ENCODE assay signal across 2 cellular contexts in genomic region chr5:36047375-36048160, GRCh38.
TF ChIP-seq lines count a peak whose summit lies in the region.

No MANE protein-coding gene starts in this region.

TF ChIP-seq in H1, 55 proteins besides CTCF, POLR2A, EP300 and RAD21 (continued from another document):
- TF ChIP-seq MAFK (IDR thresholded peaks at IDR 0.05; ENCODE audit: low read depth, low read length) (peak; percentile 30; the same call in 1 of the 2 replicates), RFX5 (IDR thresholded peaks at IDR 0.05; ENCODE audit: borderline replicate concordance, low read depth, low read length) (no peak), CTBP2 (IDR thresholded peaks at IDR 0.05; ENCODE audit: borderline replicate concordance, insufficient read depth, insufficient read length, low read length) (no peak), BACH1 (IDR thresholded peaks at IDR 0.05; ENCODE audit: low read length) (no peak)

TF ChIP-seq in WTC11, 78 proteins besides CTCF, POLR2A, EP300 and RAD21:
- TF ChIP-seq, protein P1, sequence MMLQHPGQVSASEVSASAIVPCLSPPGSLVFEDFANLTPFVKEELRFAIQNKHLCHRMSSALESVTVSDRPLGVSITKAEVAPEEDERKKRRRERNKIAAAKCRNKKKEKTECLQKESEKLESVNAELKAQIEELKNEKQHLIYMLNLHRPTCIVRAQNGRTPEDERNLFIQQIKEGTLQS (CRISPR knock-in tag; conservative IDR thresholded peaks at IDR 0.05): no peak
- TF ChIP-seq ZNF396 (CRISPR knock-in tag; IDR thresholded peaks at IDR 0.05; ENCODE audit: borderline replicate concordance): no peak
- no peak for TF ChIP-seq ZNF423 (CRISPR knock-in tag; IDR thresholded peaks at IDR 0.05)
- no peak for TF ChIP-seq E2F5 (CRISPR knock-in tag; IDR thresholded peaks at IDR 0.05)
- TF ChIP-seq OVOL2 (CRISPR knock-in tag; IDR thresholded peaks at IDR 0.05; ENCODE audit: borderline replicate concordance): no peak
- no peak for TF ChIP-seq ZNF263 (CRISPR knock-in tag; IDR thresholded peaks at IDR 0.05; ENCODE audit: low read depth)
- TF ChIP-seq ZNF671 (CRISPR knock-in tag; IDR thresholded peaks at IDR 0.05): no peak
- TF ChIP-seq MLX (CRISPR knock-in tag; IDR thresholded peaks at IDR 0.05): no peak
- TF ChIP-seq, protein P2, sequence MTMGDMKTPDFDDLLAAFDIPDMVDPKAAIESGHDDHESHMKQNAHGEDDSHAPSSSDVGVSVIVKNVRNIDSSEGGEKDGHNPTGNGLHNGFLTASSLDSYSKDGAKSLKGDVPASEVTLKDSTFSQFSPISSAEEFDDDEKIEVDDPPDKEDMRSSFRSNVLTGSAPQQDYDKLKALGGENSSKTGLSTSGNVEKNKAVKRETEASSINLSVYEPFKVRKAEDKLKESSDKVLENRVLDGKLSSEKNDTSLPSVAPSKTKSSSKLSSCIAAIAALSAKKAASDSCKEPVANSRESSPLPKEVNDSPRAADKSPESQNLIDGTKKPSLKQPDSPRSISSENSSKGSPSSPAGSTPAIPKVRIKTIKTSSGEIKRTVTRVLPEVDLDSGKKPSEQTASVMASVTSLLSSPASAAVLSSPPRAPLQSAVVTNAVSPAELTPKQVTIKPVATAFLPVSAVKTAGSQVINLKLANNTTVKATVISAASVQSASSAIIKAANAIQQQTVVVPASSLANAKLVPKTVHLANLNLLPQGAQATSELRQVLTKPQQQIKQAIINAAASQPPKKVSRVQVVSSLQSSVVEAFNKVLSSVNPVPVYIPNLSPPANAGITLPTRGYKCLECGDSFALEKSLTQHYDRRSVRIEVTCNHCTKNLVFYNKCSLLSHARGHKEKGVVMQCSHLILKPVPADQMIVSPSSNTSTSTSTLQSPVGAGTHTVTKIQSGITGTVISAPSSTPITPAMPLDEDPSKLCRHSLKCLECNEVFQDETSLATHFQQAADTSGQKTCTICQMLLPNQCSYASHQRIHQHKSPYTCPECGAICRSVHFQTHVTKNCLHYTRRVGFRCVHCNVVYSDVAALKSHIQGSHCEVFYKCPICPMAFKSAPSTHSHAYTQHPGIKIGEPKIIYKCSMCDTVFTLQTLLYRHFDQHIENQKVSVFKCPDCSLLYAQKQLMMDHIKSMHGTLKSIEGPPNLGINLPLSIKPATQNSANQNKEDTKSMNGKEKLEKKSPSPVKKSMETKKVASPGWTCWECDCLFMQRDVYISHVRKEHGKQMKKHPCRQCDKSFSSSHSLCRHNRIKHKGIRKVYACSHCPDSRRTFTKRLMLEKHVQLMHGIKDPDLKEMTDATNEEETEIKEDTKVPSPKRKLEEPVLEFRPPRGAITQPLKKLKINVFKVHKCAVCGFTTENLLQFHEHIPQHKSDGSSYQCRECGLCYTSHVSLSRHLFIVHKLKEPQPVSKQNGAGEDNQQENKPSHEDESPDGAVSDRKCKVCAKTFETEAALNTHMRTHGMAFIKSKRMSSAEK (CRISPR knock-in tag; IDR thresholded peaks at IDR 0.05; ENCODE audit: borderline replicate concordance): no peak
- no peak for TF ChIP-seq FOXK1 (CRISPR knock-in tag; IDR thresholded peaks at IDR 0.05)
- TF ChIP-seq PRRX2 (CRISPR knock-in tag; IDR thresholded peaks at IDR 0.05): no peak
